In genomic region chr12:89701606-89702206, GRCh38 we compare ENCODE assay signal across 27 cellular contexts. TPM values are rescaled to one million over a fixed set of nuclear protein-coding genes. Genes with fewer than 3 reads are reported as not detected.
DNase-seq lines count a peak whose midpoint lies in the region; ATAC-seq, FAIRE-seq and TF ChIP-seq lines count a peak whose summit lies in the region.
"Had no signal": no experiment of that assay in that cellular context is flagged by ENCODE, and none has a peak within 500 bp of the region (broad histone marks: within the 10 kb centered on the region; RNA-seq: fewer than 3 reads in every experiment).

No MANE protein-coding gene starts in this region.

- no peak overlapping the region for H2BK15ac ChIP-seq in mesendoderm (replicated peaks; ENCODE audit: low read depth)

- H2AK5ac ChIP-seq in mesendoderm (ENCODE audit: low read length) = no peak overlapping the region

- no peak overlapping the region for H4K8ac ChIP-seq in mesendoderm (ENCODE audit: low read depth, low read length)

- no peak overlapping the region for H2BK5ac ChIP-seq in mesendoderm (ENCODE audit: low read length)

- no peak for DNase-seq in GM12891 (ENCODE audit: insufficient read length, low spot score)
- no peak for DNase-seq in Panc1 (ENCODE audit: low read depth, low spot score)
- peak; percentile 13 for DNase-seq in mesendoderm
- DNase-seq in OCI-M2 (lab: John Stamatoyannopoulos, UW; ENCODE audit: unreplicated experiment) = no peak
- no peak for DNase-seq in heart left ventricle
- DNase-seq: activated CD8-positive, alpha-beta memory T cell treated with anti-CD3 and anti-CD28 coated beads for 24 hours; activated naive CD8-positive, alpha-beta T cell treated with anti-CD3 and anti-CD28 coated beads, Interleukin-2, amount 10 ng/mL, durations not matched to agents 7 days and 5 days; activated T-cell treated with anti-CD3 and anti-CD28 coated beads, Interleukin-2, amount 50 U/mL, for 72 hours; body of pancreas; colonic mucosa; COR-L47; glutamatergic neuron; KG1; left colon; midbrain; NCI-H187 treated with DMSO at 0.1 percent for 48 hours; NCI-H345; posterior cingulate gyrus; stimulated activated naive CD8-positive, alpha-beta T cell treated with anti-CD3 and anti-CD28 coated beads, Interleukin-15, Interleukin-2, amounts not matched to agents 100 U/mL and 50 U/mL, for 24 hours; T1000; thyroid gland had no signal

- WGBS in mesendoderm (ENCODE audit: extremely low coverage, insufficient coverage, low lambda C conversion rate) = no CpG with 5 or more reads among the region's 3 CpGs
- 90 to 98% (median 97%) methylated on average over 3 of the region's 3 CpGs for WGBS in heart left ventricle, 4 donors

- intact Hi-C loops in Panc1 (cut with micrococcal nuclease; ENCODE audit: unreplicated experiment) (no loop called here), heart left ventricle (cut with DNase I) (loop anchor here in 5 of 10 donors (10.0 kb wide), 2 partner anchors 67 to 157 kb away; no protein-coding TSS in a partner anchor)

- no TSS peak for BruUV-seq in Panc1 (replicated peaks; lab: Mats Ljungman, UMichigan)

- no peak overlapping the region for H3K9ac ChIP-seq in mesendoderm (ENCODE audit: low read length)

- ATAC-seq in Panc1 (no peak), heart left ventricle (no peak), HG02885 (IDR thresholded peaks at IDR 0.05; ENCODE audit: poor library complexity, unreplicated experiment) (no peak), GM18511 (IDR thresholded peaks at IDR 0.05; ENCODE audit: unreplicated experiment) (no peak)
- ATAC-seq: activated T-cell treated with anti-CD3 and anti-CD28 coated beads, Interleukin-2, amount 50 U/mL, for 72 hours; body of pancreas; GM23338; left colon; natural killer cell treated with Interleukin-12 subunit alpha and Interleukin-12 subunit beta and Interleukin-15 and Interleukin-18, amount 100 ng/mL, for 72 hours; stimulated activated naive CD8-positive, alpha-beta T cell treated with anti-CD3 and anti-CD28 coated beads, Interleukin-15, Interleukin-2, amounts not matched to agents 100 U/mL and 50 U/mL, for 24 hours had no signal

- H3K4ac ChIP-seq in mesendoderm (ENCODE audit: low read depth, low read length) = no peak overlapping the region

- no peak overlapping the region for H3K4me2 ChIP-seq in mesendoderm (ENCODE audit: low read length)
- H3K4me2 ChIP-seq: GM23338 had no signal

- POLR2A ChIA-PET in Panc1 (lab: Charles Lee) = no interaction called here

- CTCF ChIA-PET in Panc1 (lab: Charles Lee) = no interaction called here

- TF ChIP-seq POLR2A in GM12891 (IDR thresholded peaks at IDR 0.05; ENCODE audit: low read depth, low read length) (no peak), heart left ventricle (IDR thresholded peaks at IDR 0.05) (no peak)

- no peak overlapping the region for H3K56ac ChIP-seq in mesendoderm (ENCODE audit: low read length)

- H3K4me3 ChIP-seq in Panc1 (ENCODE audit: low read depth in 2 of 2, low read length in 2 of 2) (no peak overlapping the region), mesendoderm (ENCODE audit: low read length) (no peak overlapping the region), heart left ventricle (no peak overlapping the region)
- H3K4me3 ChIP-seq: body of pancreas, colonic mucosa, GM23338, thyroid gland had no signal

- no peak overlapping the region for H2BK120ac ChIP-seq in mesendoderm (ENCODE audit: low read depth, low read length)

- no peak overlapping the region for H3K27ac ChIP-seq in C4-2B
- peak overlapping the region; percentile 26; the same call in 1 of the 2 replicates for H3K27ac ChIP-seq in Panc1 (ENCODE audit: low read length)
- no peak overlapping the region for H3K27ac ChIP-seq in mesendoderm (ENCODE audit: low read depth, low read length)
- no peak overlapping the region for H3K27ac ChIP-seq in heart left ventricle
- H3K27ac ChIP-seq: body of pancreas, colonic mucosa, RWPE1, thyroid gland had no signal

- H3K4me1 ChIP-seq in Panc1 (ENCODE audit: control insufficient read depth, insufficient read depth, low read length) (peaks cover 32% of the 10 kb centered on the region), mesendoderm (ENCODE audit: control insufficient read depth, low read depth, low read length) (no peaks in the 10 kb centered on the region), heart left ventricle (peaks cover 0 to 36% (median under 1%) of the 10 kb centered on the region in 12 donors)
- H3K4me1 ChIP-seq: colonic mucosa had no signal

- H3K9me3 ChIP-seq in Panc1 (ENCODE audit: control insufficient read depth, insufficient read depth, low read depth, low read length) = no peaks in the 10 kb centered on the region
- H3K9me3 ChIP-seq in heart left ventricle = no peaks in the 10 kb centered on the region
- H3K9me3 ChIP-seq: body of pancreas, colonic mucosa, thyroid gland had no signal

- H3K79me1 ChIP-seq in mesendoderm (ENCODE audit: low read length) = peaks cover 9% of the 10 kb centered on the region

- H3K36me3 ChIP-seq in Panc1 (ENCODE audit: control insufficient read depth, insufficient read depth, low read length) = no peaks in the 10 kb centered on the region
- no peaks in the 10 kb centered on the region for H3K36me3 ChIP-seq in mesendoderm (ENCODE audit: control insufficient read depth, insufficient read depth, low read length)
- H3K36me3 ChIP-seq in heart left ventricle = no peaks in the 10 kb centered on the region
- H3K36me3 ChIP-seq: colonic mucosa, thyroid gland had no signal

- H3K27me3 ChIP-seq in Panc1 (ENCODE audit: control insufficient read depth, insufficient read depth, low read length) (no peaks in the 10 kb centered on the region), mesendoderm (ENCODE audit: insufficient read depth, low read length, poor library complexity) (no peaks in the 10 kb centered on the region), heart left ventricle (no peaks in the 10 kb centered on the region)
- H3K27me3 ChIP-seq: body of pancreas, colonic mucosa, thyroid gland had no signal

- no peak overlapping the region for H4K5ac ChIP-seq in mesendoderm (ENCODE audit: low read length)

- peaks cover 12% of the 10 kb centered on the region for H3K79me2 ChIP-seq in mesendoderm (ENCODE audit: control insufficient read depth, insufficient read depth, low read length)

- H3K18ac ChIP-seq in mesendoderm (ENCODE audit: low read length) = no peak overlapping the region

- TF ChIP-seq CTCF in C4-2B (conservative IDR thresholded peaks at IDR 0.05) (peak; percentile 17; the same call in 1 of the 2 replicates), Panc1 (IDR thresholded peaks at IDR 0.05) (peak; percentile 35), heart left ventricle (IDR thresholded peaks at IDR 0.05) (no peak)

- H3K23ac ChIP-seq in mesendoderm (ENCODE audit: low read length) = no peak overlapping the region

- FAIRE-seq in GM12891 (lab: Jason Lieb, UNC) = peak; percentile 82

- in situ Hi-C loops in Panc1 (cut with HindIII; ENCODE audit: low pct_unique_long_range_greater_than_20kb, low sequenced_read_pairs) = no loop called here

TF ChIP-seq in GM12891, 5 proteins besides CTCF, POLR2A, EP300 and RAD21:
- TF ChIP-seq TAF1 (IDR thresholded peaks at IDR 0.05; ENCODE audit: low read depth, low read length) = no peak
- TF ChIP-seq POU2F2 (IDR thresholded peaks at IDR 0.05; ENCODE audit: low read depth, low read length) = no peak
- TF ChIP-seq POLR2AphosphoS5 (IDR thresholded peaks at IDR 0.05; ENCODE audit: low read depth, low read length) = no peak
- TF ChIP-seq SPI1 (IDR thresholded peaks at IDR 0.05; ENCODE audit: low read depth, low read length) = no peak
- no peak for TF ChIP-seq PAX5 (IDR thresholded peaks at IDR 0.05; ENCODE audit: insufficient read depth, low read length, severe bottlenecking)

RNA-seq across cellular contexts. Expression of gene ATP2B1, which starts 6.9 kb away (rescaled TPM):
- 9.4 TPM for polyA plus RNA-seq in GM12891 (2012; ENCODE audit: low read depth, missing spikeins)
- total RNA-seq in Panc1 (2021; ENCODE audit: unreplicated experiment) = 64.5 TPM
- polyA plus RNA-seq in Panc1 (2012; ENCODE audit: insufficient read length) = 21.8 TPM
- 24.5 TPM for polyA plus RNA-seq in mesendoderm (2013, experiment 1 of 2)
- 21.6 TPM for polyA plus RNA-seq in mesendoderm (2013, experiment 2 of 2)
- total RNA-seq in heart left ventricle = 10 to 100 TPM; 11.0 to 34.9 (median 20.4) TPM
- polyA plus RNA-seq in heart left ventricle = 10 to 100 TPM in 1 of 2 donors, 1 to 10 TPM in 1; 3.3 to 15.5 TPM

Comparison
In these comparisons a context has a peak if more than half of its experiments do, and no peak if none do; other contexts are left out.
1. CTCF ChIP-seq: peak in C4-2B (single experiment) and Panc1 (single experiment); none in heart left ventricle (0 of 12).